In the genomic region with DNA sequence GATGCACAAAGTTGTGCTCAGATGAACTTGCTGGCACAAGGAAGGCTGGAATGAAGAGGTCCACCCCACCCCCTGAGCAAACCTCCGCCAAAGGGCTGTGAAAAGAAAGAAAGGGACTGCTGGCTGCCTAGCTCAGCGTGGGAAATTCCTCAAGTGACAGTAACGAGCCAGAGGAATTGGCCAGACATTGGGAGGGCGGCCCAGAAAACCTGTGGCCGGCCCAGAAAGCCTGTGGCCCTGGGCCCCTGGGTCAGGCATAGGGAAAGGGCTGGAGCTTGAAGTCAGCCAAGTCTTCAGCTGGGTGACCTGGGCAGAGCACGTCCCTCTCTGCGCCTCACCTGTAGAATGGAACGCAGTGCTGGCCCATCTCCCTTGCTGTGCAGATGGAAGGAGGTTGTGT, we compare ENCODE assay signal across 25 cellular contexts.
"Had no signal": no experiment of that assay in that cellular context is flagged by ENCODE, and none has a peak within 500 bp of the region (broad histone marks: within the 10 kb centered on the region; RNA-seq: fewer than 3 reads in every experiment).

No MANE protein-coding gene starts in this region.

- H3K9me3 Mint-ChIP-seq: activated B cell treated with CpG ODN at 0.5 μM for 24 hours; activated naive CD4-positive, alpha-beta T cell treated with anti-CD3 and anti-CD28 coated beads, Interleukin-2, amount 50 U/mL, for 72 hours; activated T-cell treated with anti-CD3 and anti-CD28 coated beads, Interleukin-2, amount 50 U/mL, for 24 hours; activated T-helper 17 cell treated with anti-CD3 and anti-CD28 coated beads, Interleukin-2, amount 50 U/mL, for 72 hours; nephron progenitor cell; stimulated activated naive B cell treated with anti-CD40 and anti-IgM and Interleukin-4, amounts not matched to agents 10 μg/mL and 1 μg/mL and 100 μg/mL, for 72 hours had no signal

- H3K4me1 Mint-ChIP-seq: activated B cell treated with CpG ODN at 0.5 μM for 24 hours; activated CD4-positive, alpha-beta T cell treated with anti-CD3 and anti-CD28 coated beads for 36 hours; activated T-helper 17 cell treated with anti-CD3 and anti-CD28 coated beads, Interleukin-2, amount 50 U/mL, for 72 hours; stimulated activated naive B cell treated with anti-CD40 and anti-IgM and Interleukin-4, amounts not matched to agents 10 μg/mL and 1 μg/mL and 100 μg/mL, for 72 hours had no signal

- H3K27ac Mint-ChIP-seq: activated B cell treated with CpG ODN at 0.5 μM for 24 hours; activated CD4-positive, alpha-beta T cell treated with anti-CD3 and anti-CD28 coated beads for 36 hours; activated naive CD4-positive, alpha-beta T cell treated with anti-CD3 and anti-CD28 coated beads, Interleukin-2, amount 50 U/mL, for 72 hours; activated T-cell treated with anti-CD3 and anti-CD28 coated beads, Interleukin-2, amount 50 U/mL, for 24 hours; activated T-helper 17 cell treated with anti-CD3 and anti-CD28 coated beads, Interleukin-2, amount 50 U/mL, for 72 hours; nephron progenitor cell; stimulated activated naive B cell treated with anti-CD40 and anti-IgM and Interleukin-4, amounts not matched to agents 10 μg/mL and 1 μg/mL and 100 μg/mL, for 72 hours had no signal

- H3K27me3 ChIP-seq: ascending aorta, gastroesophageal sphincter, ovary, upper lobe of left lung had no signal

- H3K36me3 ChIP-seq: ascending aorta, gastroesophageal sphincter, heart right ventricle, lower lobe of right lung, ovary, upper lobe of left lung had no signal

- H3K27ac ChIP-seq: ascending aorta, epithelial cell of prostate, gastroesophageal sphincter, heart right ventricle, lower lobe of right lung, ovary, upper lobe of left lung had no signal

- ATAC-seq: activated CD4-positive, alpha-beta T cell treated with anti-CD3 and anti-CD28 coated beads for 36 hours; activated naive CD4-positive, alpha-beta T cell treated with anti-CD3 and anti-CD28 coated beads, Interleukin-2, amount 50 U/mL, for 72 hours; activated T-helper 17 cell treated with anti-CD3 and anti-CD28 coated beads, Interleukin-2, amount 50 U/mL, for 72 hours; gastroesophageal sphincter; heart right ventricle; lower lobe of right lung; sciatic nerve; stimulated activated naive B cell treated with anti-CD40 and anti-IgM and Interleukin-4, amounts not matched to agents 10 μg/mL and 1 μg/mL and 100 μg/mL, for 72 hours had no signal

- H3K4me3 ChIP-seq: ascending aorta, gastroesophageal sphincter, heart right ventricle, lower lobe of right lung, ovary, upper lobe of left lung had no signal

- DNase-seq: activated B cell treated with CpG ODN at 0.5 μM for 24 hours; activated CD4-positive, alpha-beta T cell treated with anti-CD3 and anti-CD28 coated beads for 36 hours; activated CD4-positive, alpha-beta T cell treated with anti-CD3 and anti-CD28 coated beads, Interleukin-2, amount 50 U/mL, for 4 hours; activated CD8-positive, alpha-beta memory T cell treated with anti-CD3 and anti-CD28 coated beads for 24 hours; activated CD8-positive, alpha-beta memory T cell treated with anti-CD3 and anti-CD28 coated beads, Interleukin-2, amount 50 U/mL, for 4 hours; activated T-cell treated with anti-CD3 and anti-CD28 coated beads, Interleukin-2, amount 50 U/mL, for 24 hours; cerebellar nuclear complex; cortex of kidney; heart right ventricle; kidney; lower lobe of right lung; nephron progenitor cell; ovary; small intestine; stimulated activated CD4-positive, alpha-beta T cell treated with anti-CD3 and anti-CD28 coated beads, Interleukin-2, amount 100 ng/mL, for 48 hours; stimulated activated CD8-positive, alpha-beta memory T cell treated with anti-CD3 and anti-CD28 coated beads, Interleukin-4, amount 100 ng/mL, for 48 hours; stimulated activated naive B cell treated with anti-CD40 and anti-IgM and Interleukin-4, amounts not matched to agents 10 μg/mL and 1 μg/mL and 100 μg/mL, for 72 hours; T-helper 9 cell; upper lobe of left lung had no signal

- H3K4me1 ChIP-seq: ascending aorta, gastroesophageal sphincter, heart right ventricle, lower lobe of right lung, upper lobe of left lung had no signal

- H3K4me3 Mint-ChIP-seq: activated B cell treated with CpG ODN at 0.5 μM for 24 hours; activated CD4-positive, alpha-beta T cell treated with anti-CD3 and anti-CD28 coated beads for 36 hours; activated T-cell treated with anti-CD3 and anti-CD28 coated beads, Interleukin-2, amount 50 U/mL, for 24 hours; activated T-helper 17 cell treated with anti-CD3 and anti-CD28 coated beads, Interleukin-2, amount 50 U/mL, for 72 hours; nephron progenitor cell; stimulated activated naive B cell treated with anti-CD40 and anti-IgM and Interleukin-4, amounts not matched to agents 10 μg/mL and 1 μg/mL and 100 μg/mL, for 72 hours had no signal

- H3K36me3 Mint-ChIP-seq: activated naive CD4-positive, alpha-beta T cell treated with anti-CD3 and anti-CD28 coated beads, Interleukin-2, amount 50 U/mL, for 72 hours; stimulated activated naive B cell treated with anti-CD40 and anti-IgM and Interleukin-4, amounts not matched to agents 10 μg/mL and 1 μg/mL and 100 μg/mL, for 72 hours had no signal

- H3K9me3 ChIP-seq: ascending aorta, gastroesophageal sphincter, heart right ventricle, lower lobe of right lung, ovary, upper lobe of left lung had no signal
